Comparison of ENCODE assay signal across 30 cellular contexts in the genomic region with DNA sequence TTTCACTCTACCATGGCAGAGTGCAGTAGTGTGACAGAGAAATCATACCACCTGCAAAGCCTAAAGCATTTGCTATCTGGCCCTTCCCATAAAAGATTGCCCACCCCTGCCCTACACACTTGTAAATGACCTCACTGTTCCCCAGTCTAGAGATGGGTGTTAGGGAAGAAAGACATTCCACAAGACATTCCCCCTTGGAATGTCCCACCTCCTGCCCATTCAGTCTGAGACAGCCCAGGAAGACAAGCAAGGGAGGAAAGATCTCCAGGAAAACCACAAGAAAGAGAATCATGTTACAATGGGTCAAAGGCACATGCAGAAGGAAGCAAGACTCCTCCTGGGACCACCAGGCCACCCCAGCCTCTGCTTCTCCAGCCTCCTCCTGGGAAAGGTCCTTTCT.
"Had no signal": no experiment of that assay in that cellular context is flagged by ENCODE, and none has a peak within 500 bp of the region (broad histone marks: within the 10 kb centered on the region; RNA-seq: fewer than 3 reads in every experiment).

No MANE protein-coding gene starts in this region.

- H3K9me3 Mint-ChIP-seq: activated CD8-positive, alpha-beta T cell treated with anti-CD3 and anti-CD28 coated beads for 36 hours; activated naive CD4-positive, alpha-beta T cell treated with anti-CD3 and anti-CD28 coated beads, Interleukin-2, amount 50 U/mL, for 24 hours; activated T-cell treated with anti-CD3 and anti-CD28 coated beads, Interleukin-2, amount 50 U/mL, for 72 hours; activated T-helper 17 cell treated with anti-CD3 and anti-CD28 coated beads, Interleukin-2, amount 50 U/mL, for 72 hours; central memory CD8-positive, alpha-beta T cell had no signal

- H3K27ac Mint-ChIP-seq: activated CD8-positive, alpha-beta T cell treated with anti-CD3 and anti-CD28 coated beads for 36 hours; activated naive CD4-positive, alpha-beta T cell treated with anti-CD3 and anti-CD28 coated beads, Interleukin-2, amount 50 U/mL, for 24 hours; activated naive CD8-positive, alpha-beta T cell treated with anti-CD3 and anti-CD28 coated beads, Interleukin-2, amount 10 ng/mL, durations not matched to agents 7 days and 5 days; activated T-cell treated with anti-CD3 and anti-CD28 coated beads, Interleukin-2, amount 50 U/mL, for 72 hours; activated T-helper 17 cell treated with anti-CD3 and anti-CD28 coated beads, Interleukin-2, amount 50 U/mL, for 72 hours had no signal

- DNase-seq: activated CD4-positive, alpha-beta T cell treated with anti-CD3 and anti-CD28 coated beads for 1 hour; activated CD4-positive, alpha-beta T cell treated with anti-CD3 and anti-CD28 coated beads for 48 hours; activated CD4-positive, CD25-positive, alpha-beta regulatory T cell; activated CD8-positive, alpha-beta T cell treated with anti-CD3 and anti-CD28 coated beads for 36 hours; activated effector memory CD4-positive, alpha-beta T cell treated with anti-CD3 and anti-CD28 coated beads, Interleukin-2, amount 50 U/mL, for 16 hours; activated naive CD4-positive, alpha-beta T cell; activated naive CD8-positive, alpha-beta T cell treated with anti-CD3 and anti-CD28 coated beads, Interleukin-2, amount 10 ng/mL, durations not matched to agents 7 days and 5 days; activated T-cell treated with anti-CD3 and anti-CD28 coated beads, Interleukin-2, amount 50 U/mL, for 1 hour; activated T-cell treated with anti-CD3 and anti-CD28 coated beads, Interleukin-2, amount 50 U/mL, for 72 hours; amygdala; Karpas-422; NCI-H1105; NCI-H1436; NCI-H1694; NCI-H1930; NCI-H2081 treated with DMSO at 0.1 percent for 48 hours; NCI-H345; NCI-H524 treated with DMSO at 0.1 percent for 48 hours; PC-9; SIG-M5; T-helper 1 cell; T-helper 2 cell; T-helper 9 cell had no signal

- H3K4me2 ChIP-seq: PC-9 had no signal

- H3K36me3 ChIP-seq: ascending aorta, cardiac muscle cell had no signal

- H3K4me3 Mint-ChIP-seq: activated CD8-positive, alpha-beta T cell treated with anti-CD3 and anti-CD28 coated beads for 36 hours; activated naive CD4-positive, alpha-beta T cell treated with anti-CD3 and anti-CD28 coated beads, Interleukin-2, amount 50 U/mL, for 24 hours; activated naive CD8-positive, alpha-beta T cell treated with anti-CD3 and anti-CD28 coated beads, Interleukin-2, amount 10 ng/mL, durations not matched to agents 7 days and 5 days; activated T-cell treated with anti-CD3 and anti-CD28 coated beads, Interleukin-2, amount 50 U/mL, for 72 hours; activated T-helper 17 cell treated with anti-CD3 and anti-CD28 coated beads, Interleukin-2, amount 50 U/mL, for 72 hours; central memory CD8-positive, alpha-beta T cell had no signal

- H3K27me3 ChIP-seq: ascending aorta, cardiac muscle cell had no signal

- H2AFZ ChIP-seq: PC-9 had no signal

- H3K4me1 Mint-ChIP-seq: activated naive CD4-positive, alpha-beta T cell treated with anti-CD3 and anti-CD28 coated beads, Interleukin-2, amount 50 U/mL, for 24 hours; activated naive CD8-positive, alpha-beta T cell treated with anti-CD3 and anti-CD28 coated beads, Interleukin-2, amount 10 ng/mL, durations not matched to agents 7 days and 5 days; activated T-helper 17 cell treated with anti-CD3 and anti-CD28 coated beads, Interleukin-2, amount 50 U/mL, for 72 hours; central memory CD8-positive, alpha-beta T cell had no signal

- H3K4me3 ChIP-seq: ascending aorta, cardiac muscle cell, PC-9 had no signal

- H3K27ac ChIP-seq: ascending aorta, cardiac muscle cell, PC-9, RWPE1, VCaP had no signal

- H3K36me3 Mint-ChIP-seq: activated naive CD4-positive, alpha-beta T cell treated with anti-CD3 and anti-CD28 coated beads, Interleukin-2, amount 50 U/mL, for 24 hours; activated naive CD8-positive, alpha-beta T cell treated with anti-CD3 and anti-CD28 coated beads, Interleukin-2, amount 10 ng/mL, durations not matched to agents 7 days and 5 days had no signal

- H3K9me3 ChIP-seq: ascending aorta had no signal

- ATAC-seq: activated CD8-positive, alpha-beta T cell treated with anti-CD3 and anti-CD28 coated beads for 36 hours; activated T-cell treated with anti-CD3 and anti-CD28 coated beads, Interleukin-2, amount 50 U/mL, for 72 hours; activated T-helper 17 cell treated with anti-CD3 and anti-CD28 coated beads, Interleukin-2, amount 50 U/mL, for 72 hours had no signal

- H3K4me1 ChIP-seq: ascending aorta had no signal
